ENCODE assay signal across 8 cellular contexts in the genomic region with DNA sequence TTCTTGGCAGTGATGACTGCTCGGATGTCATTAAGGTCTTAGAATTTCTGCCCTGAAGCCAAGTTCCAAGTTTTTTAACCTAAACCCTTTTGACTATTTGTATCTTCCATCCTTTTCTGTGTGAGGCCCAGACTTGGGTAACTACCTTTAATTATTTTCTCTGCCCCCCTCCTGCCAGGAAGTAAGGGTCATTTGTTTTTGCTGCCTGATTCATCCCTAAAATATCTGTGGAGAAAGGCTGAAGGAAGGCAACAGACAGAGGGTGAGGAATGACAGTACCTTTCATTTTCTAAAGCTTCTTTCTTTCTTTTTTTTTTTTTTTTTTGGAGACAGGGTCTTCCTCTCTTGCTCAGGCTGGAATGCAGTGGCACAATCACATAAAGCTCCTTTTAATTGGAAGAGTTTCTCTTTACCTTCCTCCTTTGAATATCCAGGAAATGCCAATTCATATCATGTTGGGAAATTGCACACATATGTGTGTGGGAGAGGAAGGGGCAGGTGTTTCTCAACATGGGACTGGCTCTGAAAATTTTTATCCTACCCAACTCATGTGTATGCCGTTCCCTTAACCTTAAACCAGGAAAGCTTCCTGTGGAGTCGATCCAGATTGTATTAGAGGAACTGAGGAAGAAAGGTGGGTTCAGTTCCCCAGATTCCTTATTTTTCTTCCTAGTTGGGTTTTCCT. TPM values are rescaled to one million over a fixed set of nuclear protein-coding genes. Genes with fewer than 3 reads are reported as not detected.
A peak's percentile ranks its signal among the peaks of the same experiment; 100 is the strongest.
DNase-seq lines count a peak whose midpoint lies in the region; ATAC-seq and TF ChIP-seq lines count a peak whose summit lies in the region.

No MANE protein-coding gene starts in this region.

- peaks cover 1% of the 10 kb centered on the region for H3K27me3 Mint-ChIP-seq in T-helper 1 cell treated with Interleukin-12 subunit alpha and Interleukin-12 subunit beta and Interleukin-4 antibody, amounts not matched to agents 30 μg/mL and 1 μg/mL, for 36 hours (ENCODE audit: low read depth)
- no peaks in the 10 kb centered on the region for H3K27me3 Mint-ChIP-seq in activated B cell treated with CpG ODN at 0.5 μM for 24 hours

- TF ChIP-seq CTCF in activated B cell treated with CpG ODN at 0.5 μM for 24 hours (IDR thresholded peaks at IDR 0.05) (no peak), stomach (IDR thresholded peaks at IDR 0.05) (no peak)

- H3K27ac ChIP-seq in stomach, result peak overlapping the region in 4 of 5 donors; percentile 86 to 92 (median 88)

- H3K4me1 Mint-ChIP-seq in T-helper 1 cell treated with Interleukin-12 subunit alpha and Interleukin-12 subunit beta and Interleukin-4 antibody, amounts not matched to agents 30 μg/mL and 1 μg/mL, for 36 hours (ENCODE audit: low read depth), result peaks cover 26% of the 10 kb centered on the region
- peaks cover 36% of the 10 kb centered on the region for H3K4me1 Mint-ChIP-seq in activated B cell treated with CpG ODN at 0.5 μM for 24 hours

- peaks cover 32% of the 10 kb centered on the region for H3K36me3 Mint-ChIP-seq in T-helper 1 cell treated with Interleukin-12 subunit alpha and Interleukin-12 subunit beta and Interleukin-4 antibody, amounts not matched to agents 30 μg/mL and 1 μg/mL, for 36 hours (ENCODE audit: low read depth)
- peaks cover 50% of the 10 kb centered on the region for H3K36me3 Mint-ChIP-seq in activated B cell treated with CpG ODN at 0.5 μM for 24 hours (ENCODE audit: low read depth)

- intact Hi-C loops in activated B cell treated with CpG ODN at 0.5 μM for 24 hours (cut with micrococcal nuclease) (no loop called here), stomach (cut with DNase I; ENCODE audit: low total_unique reads) (no loop called here)

- no peak for ATAC-seq in activated B cell treated with CpG ODN at 0.5 μM for 24 hours (ENCODE audit: low read depth)
- ATAC-seq in GM21737 (IDR thresholded peaks at IDR 0.05; ENCODE audit: unreplicated experiment), result no peak
- no peak for ATAC-seq in GM21447 (IDR thresholded peaks at IDR 0.05; ENCODE audit: unreplicated experiment)

- TF ChIP-seq POLR2A in stomach (IDR thresholded peaks at IDR 0.05), result no peak

- H3K27ac Mint-ChIP-seq in T-helper 1 cell treated with Interleukin-12 subunit alpha and Interleukin-12 subunit beta and Interleukin-4 antibody, amounts not matched to agents 30 μg/mL and 1 μg/mL, for 36 hours, result peak overlapping the region; percentile 97
- H3K27ac Mint-ChIP-seq in activated B cell treated with CpG ODN at 0.5 μM for 24 hours, result peak overlapping the region; percentile 96

- H3K36me3 ChIP-seq in stomach, result peaks cover 42 to 45% (median 43%) of the 10 kb centered on the region in 4 donors

- no peaks in the 10 kb centered on the region for H3K9me3 ChIP-seq in stomach

- peak overlapping the region; percentile 99 for H3K4me3 Mint-ChIP-seq in T-helper 1 cell treated with Interleukin-12 subunit alpha and Interleukin-12 subunit beta and Interleukin-4 antibody, amounts not matched to agents 30 μg/mL and 1 μg/mL, for 36 hours
- H3K4me3 Mint-ChIP-seq in activated B cell treated with CpG ODN at 0.5 μM for 24 hours, result peak overlapping the region; percentile 98

- 69 to 79% (median 76%) methylated on average over 3 of the region's 3 CpGs for WGBS in stomach, 5 donors

- H3K27me3 ChIP-seq in stomach, result no peaks in the 10 kb centered on the region

- CTCF ChIA-PET in activated B cell treated with CpG ODN at 0.5 μM for 24 hours (lab: Charles Lee), result interaction anchor here (0.5 to 2.8 kb wide), 5 partner anchors 10 to 196 kb away, joined by 3 to 15 read pairs (median 6); a partner anchor contains a TSS

- H3K4me3 ChIP-seq in iPS-11a (ENCODE audit: low read depth, low read length) (peak overlapping the region; percentile 98), stomach (peak overlapping the region; percentile 72 to 82 (median 80))

- no peaks in the 10 kb centered on the region for H3K9me3 Mint-ChIP-seq in T-helper 1 cell treated with Interleukin-12 subunit alpha and Interleukin-12 subunit beta and Interleukin-4 antibody, amounts not matched to agents 30 μg/mL and 1 μg/mL, for 36 hours
- no peaks in the 10 kb centered on the region for H3K9me3 Mint-ChIP-seq in activated B cell treated with CpG ODN at 0.5 μM for 24 hours

- POLR2A ChIA-PET in activated B cell treated with CpG ODN at 0.5 μM for 24 hours (lab: Charles Lee), result interaction anchor here (0.5 to 2.5 kb wide), 25 partner anchors 11 to 614 kb away, joined by 3 to 26 read pairs (median 7); a partner anchor contains a TSS

- no peak for TF ChIP-seq EP300 in stomach (IDR thresholded peaks at IDR 0.05)

- DNase-seq in T-helper 1 cell, result no peak
- no peak for DNase-seq in activated B cell treated with CpG ODN at 0.5 μM for 24 hours
- DNase-seq in stomach, result no peak
- DNase-seq in NCI-H524 treated with DMSO at 0.1 percent for 48 hours (lab: John Stamatoyannopoulos, UW), result no peak

- peaks cover 6 to 21% (median 20%) of the 10 kb centered on the region in 4 donors for H3K4me1 ChIP-seq in stomach

RNA-seq across cellular contexts. Expression of a gene that starts 1.0 kb away (rescaled TPM):
- total RNA-seq in activated B cell treated with CpG ODN at 0.5 μM for 24 hours (49.7 and 49.8 TPM in 2 replicates), stomach (10 to 100 TPM in 3 of 5 donors, 1 to 10 TPM in 2; 4.1 to 66.5 (median 12.9) TPM)
- 10 to 100 TPM; 71.8 to 79.6 (median 75.5) TPM for polyA plus RNA-seq in stomach

RNA-seq across cellular contexts. Expression of a gene that starts 6.2 kb away (rescaled TPM):
- 0.10 and 0.29 TPM in 2 replicates for total RNA-seq in activated B cell treated with CpG ODN at 0.5 μM for 24 hours
- 10 to 100 TPM in 2 of 5 donors, 1 to 10 TPM in 3; 1.1 to 30.4 (median 4.9) TPM for total RNA-seq in stomach
- polyA plus RNA-seq in stomach, result 1 to 10 TPM; 1.1 to 1.7 (median 1.3) TPM

RNA-seq across cellular contexts. Expression of a gene that starts 13.2 kb away (rescaled TPM):
- total RNA-seq in activated B cell treated with CpG ODN at 0.5 μM for 24 hours (not detected in 2 replicates), stomach (10 to 100 TPM in 2 of 5 donors, not detected in 3; 10.4 to 15.2 TPM)
- 10 to 100 TPM in 2 of 3 donors, 1 to 10 TPM in 1; 8.6 to 20.0 (median 19.2) TPM for polyA plus RNA-seq in stomach

RNA-seq across cellular contexts. Expression of a gene that starts 24.3 kb away (rescaled TPM):
- total RNA-seq in activated B cell treated with CpG ODN at 0.5 μM for 24 hours (41.4 and 48.0 TPM in 2 replicates), stomach (100 to 1,000 TPM in 3 of 5 donors, 10 to 100 TPM in 2; 22.2 to 166 (median 121) TPM)
- polyA plus RNA-seq in stomach, result 100 to 1,000 TPM; 201 to 268 (median 201) TPM

RNA-seq across cellular contexts. Expression of a gene that starts 24.5 kb away (rescaled TPM):
- not detected in 2 replicates for total RNA-seq in activated B cell treated with CpG ODN at 0.5 μM for 24 hours
- total RNA-seq in stomach, result 1 to 10 TPM in 2 of 5 donors, under 1 TPM in 1, not detected in 2; 0.29 to 2.2 (median 1.3) TPM
- 1 to 10 TPM; 1.3 to 2.4 (median 1.3) TPM for polyA plus RNA-seq in stomach
